ENCODE assay signal across 8 cellular contexts in genomic region chr19:47745010-47745901, GRCh38. TPM values are rescaled to one million over a fixed set of nuclear protein-coding genes. Genes with fewer than 3 reads are reported as not detected.
DNase-seq lines count a peak whose midpoint lies in the region; ATAC-seq and TF ChIP-seq lines count a peak whose summit lies in the region.

NOP53 (plus strand) TSS chr19:47745546; CDS start chr19:47745560, 14 bp downstream.

- H3K4me2 ChIP-seq in KMS-11 = peak within 1 kb of the TSS; percentile 98

- peak within 1 kb of the TSS; percentile 100 for H3K27ac Mint-ChIP-seq in activated T-cell treated with anti-CD3 and anti-CD28 coated beads, Interleukin-2, amount 50 U/mL, for 24 hours

- TF ChIP-seq POLR2A in erythroblast (IDR thresholded peaks at IDR 0.05; ENCODE audit: low read length) = peak; percentile 90

- H3K4me3 ChIP-seq in KMS-11 (IDR thresholded peaks at IDR 0.05; ENCODE audit: insufficient read depth, low read depth, low read length) (no peak within 1 kb of the TSS), Panc1 (ENCODE audit: low read depth in 2 of 2, low read length in 2 of 2) (peak within 1 kb of the TSS; percentile 64), mucosa of stomach (ENCODE audit: low read length) (peak within 1 kb of the TSS; percentile 31)

- no peaks in the 10 kb centered on the region for H3K27me3 Mint-ChIP-seq in activated T-cell treated with anti-CD3 and anti-CD28 coated beads, Interleukin-2, amount 50 U/mL, for 24 hours

- peaks cover 38% of the 10 kb centered on the region for H3K79me2 ChIP-seq in KMS-11 (ENCODE audit: insufficient read depth, low read depth)

- in situ Hi-C loops in Panc1 (cut with HindIII; ENCODE audit: low pct_unique_long_range_greater_than_20kb, low sequenced_read_pairs) = no loop called here

- H3K36me3 ChIP-seq in KMS-11 (ENCODE audit: insufficient read depth) = peaks cover 9% of the 10 kb centered on the region; the same call in 1 of the 2 replicates
- H3K36me3 ChIP-seq in Panc1 (ENCODE audit: control insufficient read depth, insufficient read depth, low read length) = peaks cover 3% of the 10 kb centered on the region; the same call in 1 of the 2 replicates
- no peaks in the 10 kb centered on the region for H3K36me3 ChIP-seq in mucosa of stomach (ENCODE audit: control insufficient read depth, insufficient read depth, low read length)

- peaks cover 42% of the 10 kb centered on the region for H3K36me3 Mint-ChIP-seq in activated T-cell treated with anti-CD3 and anti-CD28 coated beads, Interleukin-2, amount 50 U/mL, for 24 hours (ENCODE audit: low read depth)

- peaks cover 55% of the 10 kb centered on the region for H3K4me1 Mint-ChIP-seq in activated T-cell treated with anti-CD3 and anti-CD28 coated beads, Interleukin-2, amount 50 U/mL, for 24 hours (ENCODE audit: low read depth)

- no peaks in the 10 kb centered on the region for H4K20me1 ChIP-seq in KMS-11 (ENCODE audit: insufficient read depth)

- peak; percentile 83 for DNase-seq in DMS114 treated with DMSO at 0.1 percent for 48 hours (lab: John Stamatoyannopoulos, UW; ENCODE audit: unreplicated experiment)
- DNase-seq in Panc1 (ENCODE audit: low read depth, low spot score) = peak; percentile 80
- DNase-seq in activated T-cell treated with anti-CD3 and anti-CD28 coated beads, Interleukin-2, amount 50 U/mL, for 24 hours = peak; percentile 98
- DNase-seq in erythroblast (lab: John Stamatoyannopoulos, UW) = peak; percentile 97 to 99
- peak; percentile 98 for DNase-seq in stimulated activated CD8-positive, alpha-beta memory T cell treated with anti-CD3 and anti-CD28 coated beads, Interleukin-4, amount 100 ng/mL, for 48 hours

- CTCF ChIA-PET in Panc1 (lab: Charles Lee) = no interaction called here

- peak within 1 kb of the TSS; percentile 97 for H3K27ac ChIP-seq in KMS-11
- peak within 1 kb of the TSS; percentile 85 for H3K27ac ChIP-seq in Panc1 (ENCODE audit: low read length)

- peak within 1 kb of the TSS; percentile 92 for H2AFZ ChIP-seq in KMS-11 (ENCODE audit: low read depth)

- H3K9me3 ChIP-seq in Panc1 (ENCODE audit: control insufficient read depth, insufficient read depth, low read depth, low read length) (no peaks in the 10 kb centered on the region), mucosa of stomach (ENCODE audit: control insufficient read depth, low read length) (no peaks in the 10 kb centered on the region)

- intact Hi-C loops in Panc1 (cut with micrococcal nuclease; ENCODE audit: unreplicated experiment) = no loop called here

- TF ChIP-seq CTCF in KMS-11 (conservative IDR thresholded peaks at IDR 0.05; ENCODE audit: low read depth, low read length) (no peak), Panc1 (IDR thresholded peaks at IDR 0.05) (no peak)

- POLR2A ChIA-PET in Panc1 (lab: Charles Lee) = no interaction called here

- H3K9ac ChIP-seq in KMS-11 = peak within 1 kb of the TSS; percentile 99
- H3K9ac ChIP-seq in mucosa of stomach (ENCODE audit: low read length) = peak within 1 kb of the TSS; percentile 83

- H3K27me3 ChIP-seq in KMS-11 (ENCODE audit: insufficient read depth, low read depth) (no peaks in the 10 kb centered on the region; the same call in 1 of the 2 replicates), Panc1 (ENCODE audit: control insufficient read depth, insufficient read depth, low read length) (no peaks in the 10 kb centered on the region), mucosa of stomach (ENCODE audit: control insufficient read depth, insufficient read depth, low read length) (no peaks in the 10 kb centered on the region)

- ATAC-seq in GM21717 (IDR thresholded peaks at IDR 0.05; ENCODE audit: unreplicated experiment) (peak; percentile 56), Panc1 (peak; percentile 84)

- BruUV-seq in Panc1 (replicated peaks; lab: Mats Ljungman, UMichigan) = no TSS peak

- H3K4me1 ChIP-seq in KMS-11 (ENCODE audit: low read depth, poor library complexity, severe bottlenecking) (peaks cover 25% of the 10 kb centered on the region), Panc1 (ENCODE audit: control insufficient read depth, insufficient read depth, low read length) (peaks cover 6% of the 10 kb centered on the region), mucosa of stomach (ENCODE audit: control insufficient read depth, insufficient read depth, low read length) (peaks cover 25% of the 10 kb centered on the region)

- peak within 1 kb of the TSS; percentile 100 for H3K4me3 Mint-ChIP-seq in activated T-cell treated with anti-CD3 and anti-CD28 coated beads, Interleukin-2, amount 50 U/mL, for 24 hours

- no peaks in the 10 kb centered on the region for H3K9me3 Mint-ChIP-seq in activated T-cell treated with anti-CD3 and anti-CD28 coated beads, Interleukin-2, amount 50 U/mL, for 24 hours

RNA-seq across cellular contexts. Expression of gene NOP53, which starts in this region (rescaled TPM):
- 64.3 TPM for total RNA-seq in Panc1 (2021; ENCODE audit: unreplicated experiment)
- polyA plus RNA-seq in Panc1 (2012; ENCODE audit: insufficient read length) = 147 TPM
